In genomic region chr1:99811747-99812146, GRCh38 we compare ENCODE assay signal across 23 cellular contexts.
"Had no signal": no experiment of that assay in that cellular context is flagged by ENCODE, and none has a peak within 500 bp of the region (broad histone marks: within the 10 kb centered on the region; RNA-seq: fewer than 3 reads in every experiment).

No MANE protein-coding gene starts in this region.

- H3K4me3 ChIP-seq: coronary artery, dorsolateral prefrontal cortex, esophagus muscularis mucosa, gastroesophageal sphincter, heart left ventricle, hepatocyte, left lung, lower lobe of right lung, mucosa of descending colon had no signal

- DNase-seq: dermis blood vessel endothelial cell; dorsolateral prefrontal cortex; effector CD4-positive, alpha-beta T cell; effector memory CD4-positive, alpha-beta T cell; foreskin keratinocyte; heart left ventricle; hypothalamus; left cardiac atrium; left lung; left ventricle myocardium superior; lower lobe of right lung; mesenchymal stem cell; mucosa of descending colon; naive B cell had no signal

- FAIRE-seq: colon, endothelial cell of umbilical vein, frontal cortex, islet of Langerhans, keratinocyte had no signal

- H2AFZ ChIP-seq: hepatocyte had no signal

- ATAC-seq: foreskin keratinocyte, gastroesophageal sphincter, heart left ventricle, left cardiac atrium, left lung, left ventricle myocardium superior, lower lobe of right lung had no signal

- H3K4me2 ChIP-seq: hepatocyte had no signal

- H3K27me3 ChIP-seq: dorsolateral prefrontal cortex, esophagus muscularis mucosa, foreskin keratinocyte, gastroesophageal sphincter, heart left ventricle, hepatocyte, left lung had no signal

- H3K36me3 ChIP-seq: esophagus muscularis mucosa, gastroesophageal sphincter, heart left ventricle, left lung, lower lobe of right lung had no signal

- H3K27ac ChIP-seq: coronary artery, dorsolateral prefrontal cortex, esophagus muscularis mucosa, foreskin keratinocyte, gastroesophageal sphincter, heart left ventricle, hepatocyte, left lung, lower lobe of right lung had no signal

- H3K9me3 ChIP-seq: esophagus muscularis mucosa, gastroesophageal sphincter, heart left ventricle, left lung, lower lobe of right lung, mucosa of descending colon had no signal

- H3K79me2 ChIP-seq: hepatocyte had no signal
